8 cellular contexts compared by ENCODE assay signal in genomic region chr3:38573111-38573510, GRCh38.
"Had no signal": no experiment of that assay in that cellular context is flagged by ENCODE, and none has a peak within 500 bp of the region (broad histone marks: within the 10 kb centered on the region; RNA-seq: fewer than 3 reads in every experiment).

No MANE protein-coding gene starts in this region.

- H3K4me3 ChIP-seq: GM12878 had no signal

- ATAC-seq: GM12878 had no signal

- DNase-seq: GDM1, GF-D8 had no signal

- FAIRE-seq: G401.6, GM12878, GM12891, GM12892, GM18507, GM19239 had no signal
